ENCODE assay signal across 8 cellular contexts in the genomic region with DNA sequence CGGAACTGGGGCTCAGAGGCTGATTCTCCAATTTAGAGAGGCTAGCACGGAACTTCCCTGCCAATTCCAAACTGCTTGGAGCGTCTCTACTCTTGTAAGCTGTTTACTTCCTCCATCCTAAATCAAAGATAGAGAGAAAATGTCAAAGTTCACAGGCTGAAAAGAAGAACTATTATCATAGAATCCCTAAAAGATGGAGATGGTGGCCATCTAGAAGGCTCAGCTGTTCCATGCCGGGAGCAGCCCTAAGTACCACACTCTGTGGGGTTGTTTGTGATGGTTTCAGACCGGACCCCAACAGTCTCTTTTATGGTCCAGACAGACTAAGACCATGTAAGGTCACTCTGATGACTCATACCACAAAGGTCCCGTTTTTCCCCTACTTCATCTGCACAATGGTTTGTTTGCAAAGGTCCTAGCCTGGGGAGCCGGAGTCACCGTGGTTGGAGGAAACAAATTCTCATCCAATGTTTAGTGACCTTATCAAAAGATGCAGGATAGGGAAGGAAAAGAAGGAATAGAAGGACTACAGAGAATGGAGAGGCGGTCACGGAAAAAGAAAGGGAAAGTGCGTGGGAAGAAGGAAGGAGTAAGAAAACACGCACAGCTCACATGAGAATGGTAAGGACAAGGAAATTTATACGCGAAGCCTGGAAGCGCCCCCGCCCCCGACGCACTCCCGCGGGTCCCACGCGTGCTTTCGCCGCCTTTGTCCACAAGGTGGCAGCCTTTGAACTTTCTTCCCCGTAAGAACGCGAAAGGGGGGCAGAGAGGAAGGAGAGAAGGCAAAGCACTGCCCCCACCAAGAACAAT. TPM values are rescaled to one million over a fixed set of nuclear protein-coding genes. Genes with fewer than 3 reads are reported as not detected.
A peak's percentile ranks its signal among the peaks of the same experiment; 100 is the strongest.
DNase-seq lines count a peak whose midpoint lies in the region; ATAC-seq and TF ChIP-seq lines count a peak whose summit lies in the region.

No MANE protein-coding gene starts in this region.

- H3K9me3 Mint-ChIP-seq in activated CD4-positive, alpha-beta T cell treated with anti-CD3 and anti-CD28 coated beads, Interleukin-2, amount 10 ng/mL, durations not matched to agents 24 days and 14 days: no peaks in the 10 kb centered on the region

- in situ Hi-C loops in ACHN (cut with HindIII; ENCODE audit: low pct_ligation_motif_present, low pct_unique_long_range_greater_than_20kb, low sequenced_read_pairs): no loop called here

- H3K27ac Mint-ChIP-seq in activated CD4-positive, alpha-beta T cell treated with anti-CD3 and anti-CD28 coated beads, Interleukin-2, amount 10 ng/mL, durations not matched to agents 24 days and 14 days: no peak overlapping the region

- DNase-seq in ACHN: peak; percentile 66
- peak; percentile 10 for DNase-seq in NCI-H2029 treated with DMSO at 0.1 percent for 48 hours (lab: John Stamatoyannopoulos, UW)
- peak; percentile 83 for DNase-seq in activated CD4-positive, alpha-beta T cell treated with anti-CD3 and anti-CD28 coated beads, Interleukin-2, amount 10 ng/mL, durations not matched to agents 24 days and 14 days
- peak; percentile 20 for DNase-seq in effector CD8-positive, alpha-beta T cell (lab: John Stamatoyannopoulos, UW)
- DNase-seq in medulla oblongata (ENCODE audit: extremely low spot score): peak; percentile 82
- DNase-seq in stimulated activated CD8-positive, alpha-beta memory T cell treated with anti-CD3 and anti-CD28 coated beads, Interleukin-15, amount 100 ng/mL, for 1 hour (ENCODE audit: low read depth): peak; percentile 14

- no peaks in the 10 kb centered on the region for H3K36me3 Mint-ChIP-seq in activated CD4-positive, alpha-beta T cell treated with anti-CD3 and anti-CD28 coated beads, Interleukin-2, amount 10 ng/mL, durations not matched to agents 24 days and 14 days (ENCODE audit: low read depth)

- peak; percentile 63 for TF ChIP-seq CTCF in GM12874 (IDR thresholded peaks at IDR 0.05; ENCODE audit: insufficient read depth, low read depth, low read length)

- peak overlapping the region; percentile 74 for H3K4me3 Mint-ChIP-seq in activated CD4-positive, alpha-beta T cell treated with anti-CD3 and anti-CD28 coated beads, Interleukin-2, amount 10 ng/mL, durations not matched to agents 24 days and 14 days

- H3K4me1 Mint-ChIP-seq in activated CD4-positive, alpha-beta T cell treated with anti-CD3 and anti-CD28 coated beads, Interleukin-2, amount 10 ng/mL, durations not matched to agents 24 days and 14 days: peaks cover 12% of the 10 kb centered on the region

- no peak for ATAC-seq in GM21737 (IDR thresholded peaks at IDR 0.05; ENCODE audit: unreplicated experiment)

- intact Hi-C loops in activated CD4-positive, alpha-beta T cell treated with anti-CD3 and anti-CD28 coated beads, Interleukin-2, amount 10 ng/mL, durations not matched to agents 24 days and 14 days (cut with micrococcal nuclease): loop anchor here (5.0 kb wide), 1 partner anchor 550 kb away; no protein-coding TSS in a partner anchor

- H3K27me3 Mint-ChIP-seq in activated CD4-positive, alpha-beta T cell treated with anti-CD3 and anti-CD28 coated beads, Interleukin-2, amount 10 ng/mL, durations not matched to agents 24 days and 14 days: peaks cover 76% of the 10 kb centered on the region

RNA-seq across cellular contexts. Expression of gene ANTXR1, which starts 0.5 kb away (rescaled TPM):
- 0.09 TPM in 1 of 2 replicates, not detected in the other for total RNA-seq in activated CD4-positive, alpha-beta T cell treated with anti-CD3 and anti-CD28 coated beads, Interleukin-2, amount 10 ng/mL, durations not matched to agents 24 days and 14 days

RNA-seq across cellular contexts. Expression of gene GKN1, which starts 38.1 kb away (rescaled TPM):
- not detected in 2 replicates for total RNA-seq in activated CD4-positive, alpha-beta T cell treated with anti-CD3 and anti-CD28 coated beads, Interleukin-2, amount 10 ng/mL, durations not matched to agents 24 days and 14 days

RNA-seq across cellular contexts. Expression of gene GKN2, which starts 59.8 kb away (rescaled TPM):
- not detected in 2 replicates for total RNA-seq in activated CD4-positive, alpha-beta T cell treated with anti-CD3 and anti-CD28 coated beads, Interleukin-2, amount 10 ng/mL, durations not matched to agents 24 days and 14 days

Comparison
In these comparisons a context has a peak if more than half of its experiments do, and no peak if none do; other contexts are left out.
1. DNase-seq: peak in every context shown above with its lines; median percentile 83 in activated CD4-positive, alpha-beta T cell treated with anti-CD3 and anti-CD28 coated beads, Interleukin-2, amount 10 ng/mL, durations not matched to agents 24 days and 14 days; 82 in medulla oblongata; 66 in ACHN; 20 in effector CD8-positive, alpha-beta T cell; 14 in stimulated activated CD8-positive, alpha-beta memory T cell treated with anti-CD3 and anti-CD28 coated beads, Interleukin-15, amount 100 ng/mL, for 1 hour; 10 in NCI-H2029 treated with DMSO at 0.1 percent for 48 hours.